36 cellular contexts compared by ENCODE assay signal in the genomic region with DNA sequence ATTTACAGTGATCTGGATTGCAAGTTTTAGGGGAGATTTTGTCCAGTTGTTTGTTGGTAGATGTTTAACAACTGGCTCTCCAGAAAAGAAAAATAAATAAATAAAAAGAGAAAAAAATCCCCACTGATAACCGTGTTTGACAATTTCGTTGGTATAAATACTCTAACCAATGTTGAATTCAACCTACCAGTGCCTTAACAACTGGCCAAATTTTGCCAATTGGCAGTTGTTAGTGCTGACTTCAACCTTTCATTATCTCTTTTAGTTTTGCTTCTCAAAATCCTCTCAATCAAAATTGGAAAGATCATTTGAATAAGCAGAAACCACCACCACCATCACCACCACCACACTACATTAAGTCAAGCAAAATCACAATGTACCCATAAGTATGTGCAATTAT.
"Had no signal": no experiment of that assay in that cellular context is flagged by ENCODE, and none has a peak within 500 bp of the region (broad histone marks: within the 10 kb centered on the region; RNA-seq: fewer than 3 reads in every experiment).

No MANE protein-coding gene starts in this region.

- H3K4me3 Mint-ChIP-seq: activated CD4-positive, alpha-beta memory T cell treated with anti-CD3 and anti-CD28 coated beads, Interleukin-2, amount 10 ng/mL, durations not matched to agents 7 days and 5 days; activated CD4-positive, alpha-beta T cell treated with anti-CD3 and anti-CD28 coated beads for 36 hours; activated CD4-positive, alpha-beta T cell treated with anti-CD3 and anti-CD28 coated beads, Interleukin-2, amount 10 ng/mL, durations not matched to agents 7 days and 5 days; activated CD8-positive, alpha-beta memory T cell treated with anti-CD3 and anti-CD28 coated beads, Interleukin-2, amount 10 ng/mL, durations not matched to agents 7 days and 5 days; activated CD8-positive, alpha-beta T cell treated with anti-CD3 and anti-CD28 coated beads, Interleukin-2, amount 10 ng/mL, durations not matched to agents 7 days and 5 days; activated naive CD4-positive, alpha-beta T cell treated with anti-CD3 and anti-CD28 coated beads for 36 hours; activated naive CD8-positive, alpha-beta T cell treated with anti-CD3 and anti-CD28 coated beads for 36 hours; activated T-cell treated with anti-CD3 and anti-CD28 coated beads, Interleukin-2, amount 50 U/mL, for 24 hours; activated T-helper 1 cell treated with anti-CD3 and anti-CD28 coated beads, Interleukin-12 subunit alpha, Interleukin-12 subunit beta, Interleukin-2, Interleukin-4 antibody, amounts not matched to agents 30 ng/mL and 10 ng/mL and 1 ng/mL, durations not matched to agents 14 hours and 24 hours and 36 hours; activated T-helper 17 cell treated with anti-CD3 and anti-CD28 coated beads, Interleukin-2, amount 50 U/mL, for 72 hours; T-cell; T-helper 17 cell; WTC11 had no signal

- H3K36me3 ChIP-seq: adrenal gland, ascending aorta, brain microvascular endothelial cell, breast epithelium had no signal

- H3K27me3 ChIP-seq: adrenal gland, ascending aorta, body of pancreas, brain microvascular endothelial cell, breast epithelium had no signal

- H3K27me3 Mint-ChIP-seq: activated CD4-positive, alpha-beta memory T cell treated with anti-CD3 and anti-CD28 coated beads, Interleukin-2, amount 10 ng/mL, durations not matched to agents 7 days and 5 days; activated CD4-positive, alpha-beta T cell treated with anti-CD3 and anti-CD28 coated beads for 36 hours; activated CD4-positive, alpha-beta T cell treated with anti-CD3 and anti-CD28 coated beads, Interleukin-2, amount 10 ng/mL, durations not matched to agents 7 days and 5 days; activated CD8-positive, alpha-beta memory T cell treated with anti-CD3 and anti-CD28 coated beads, Interleukin-2, amount 10 ng/mL, durations not matched to agents 7 days and 5 days; activated naive CD8-positive, alpha-beta T cell treated with anti-CD3 and anti-CD28 coated beads for 36 hours; activated T-cell treated with anti-CD3 and anti-CD28 coated beads, Interleukin-2, amount 50 U/mL, for 24 hours; activated T-helper 17 cell treated with anti-CD3 and anti-CD28 coated beads, Interleukin-2, amount 50 U/mL, for 72 hours; T-cell; T-helper 17 cell had no signal

- H3K4me1 ChIP-seq: adrenal gland, ascending aorta, body of pancreas, breast epithelium had no signal

- H3K27ac Mint-ChIP-seq: activated CD4-positive, alpha-beta memory T cell treated with anti-CD3 and anti-CD28 coated beads, Interleukin-2, amount 10 ng/mL, durations not matched to agents 7 days and 5 days; activated CD4-positive, alpha-beta T cell treated with anti-CD3 and anti-CD28 coated beads for 36 hours; activated CD4-positive, alpha-beta T cell treated with anti-CD3 and anti-CD28 coated beads, Interleukin-2, amount 10 ng/mL, durations not matched to agents 7 days and 5 days; activated CD8-positive, alpha-beta memory T cell treated with anti-CD3 and anti-CD28 coated beads, Interleukin-2, amount 10 ng/mL, durations not matched to agents 7 days and 5 days; activated CD8-positive, alpha-beta T cell treated with anti-CD3 and anti-CD28 coated beads, Interleukin-2, amount 10 ng/mL, durations not matched to agents 7 days and 5 days; activated naive CD4-positive, alpha-beta T cell treated with anti-CD3 and anti-CD28 coated beads for 36 hours; activated naive CD4-positive, alpha-beta T cell treated with anti-CD3 and anti-CD28 coated beads, Interleukin-2, amount 50 U/mL, for 72 hours; activated naive CD8-positive, alpha-beta T cell treated with anti-CD3 and anti-CD28 coated beads for 36 hours; activated T-cell treated with anti-CD3 and anti-CD28 coated beads, Interleukin-2, amount 50 U/mL, for 24 hours; activated T-helper 1 cell treated with anti-CD3 and anti-CD28 coated beads, Interleukin-12 subunit alpha, Interleukin-12 subunit beta, Interleukin-2, Interleukin-4 antibody, amounts not matched to agents 30 ng/mL and 10 ng/mL and 1 ng/mL, durations not matched to agents 14 hours and 24 hours and 36 hours; activated T-helper 17 cell treated with anti-CD3 and anti-CD28 coated beads, Interleukin-2, amount 50 U/mL, for 72 hours; T-cell; T-helper 17 cell; WTC11 had no signal

- H3K27ac ChIP-seq: adrenal gland, ascending aorta, body of pancreas, breast epithelium, WERI-Rb-1 had no signal

- H3K4me3 ChIP-seq: adrenal gland, ascending aorta, body of pancreas, breast epithelium had no signal

- ATAC-seq: activated CD4-positive, alpha-beta T cell treated with anti-CD3 and anti-CD28 coated beads for 36 hours; activated CD4-positive, CD25-positive, alpha-beta regulatory T cell treated with anti-CD3 and anti-CD28 coated beads, Interleukin-2, amount 50 U/mL, for 24 hours; activated CD8-positive, alpha-beta memory T cell treated with anti-CD3 and anti-CD28 coated beads, Interleukin-2, amount 10 ng/mL, durations not matched to agents 7 days and 5 days; activated CD8-positive, alpha-beta T cell treated with anti-CD3 and anti-CD28 coated beads, Interleukin-2, amount 10 ng/mL, durations not matched to agents 7 days and 5 days; activated naive CD4-positive, alpha-beta T cell treated with anti-CD3 and anti-CD28 coated beads, Interleukin-2, amount 50 U/mL, for 72 hours; activated T-helper 17 cell treated with anti-CD3 and anti-CD28 coated beads, Interleukin-2, amount 50 U/mL, for 72 hours; body of pancreas; T-cell; T-helper 17 cell; WTC11 had no signal

- H3K9me3 ChIP-seq: adrenal gland had no signal

- H3K4me1 Mint-ChIP-seq: activated CD4-positive, alpha-beta memory T cell treated with anti-CD3 and anti-CD28 coated beads, Interleukin-2, amount 10 ng/mL, durations not matched to agents 7 days and 5 days; activated CD4-positive, alpha-beta T cell treated with anti-CD3 and anti-CD28 coated beads for 36 hours; activated CD4-positive, alpha-beta T cell treated with anti-CD3 and anti-CD28 coated beads, Interleukin-2, amount 10 ng/mL, durations not matched to agents 7 days and 5 days; activated CD8-positive, alpha-beta memory T cell treated with anti-CD3 and anti-CD28 coated beads, Interleukin-2, amount 10 ng/mL, durations not matched to agents 7 days and 5 days; activated naive CD8-positive, alpha-beta T cell treated with anti-CD3 and anti-CD28 coated beads for 36 hours; activated T-helper 17 cell treated with anti-CD3 and anti-CD28 coated beads, Interleukin-2, amount 50 U/mL, for 72 hours; T-cell; T-helper 17 cell had no signal

- DNase-seq: activated CD4-positive, alpha-beta memory T cell treated with anti-CD3 and anti-CD28 coated beads, Interleukin-2, amount 10 ng/mL, durations not matched to agents 7 days and 5 days; activated CD4-positive, alpha-beta T cell treated with anti-CD3 and anti-CD28 coated beads for 1 hour; activated CD4-positive, alpha-beta T cell treated with anti-CD3 and anti-CD28 coated beads for 36 hours; activated CD4-positive, alpha-beta T cell treated with anti-CD3 and anti-CD28 coated beads for 48 hours; activated CD4-positive, alpha-beta T cell treated with anti-CD3 and anti-CD28 coated beads, Interleukin-2, amount 10 ng/mL, durations not matched to agents 7 days and 5 days; activated CD4-positive, alpha-beta T cell treated with anti-CD3 and anti-CD28 coated beads, Interleukin-2, amount 50 U/mL, for 48 hours; activated CD4-positive, CD25-positive, alpha-beta regulatory T cell; activated CD8-positive, alpha-beta memory T cell treated with anti-CD3 and anti-CD28 coated beads for 24 hours; activated CD8-positive, alpha-beta memory T cell treated with anti-CD3 and anti-CD28 coated beads, Interleukin-2, amount 10 ng/mL, durations not matched to agents 7 days and 5 days; activated CD8-positive, alpha-beta memory T cell treated with anti-CD3 and anti-CD28 coated beads, Interleukin-2, amount 50 U/mL, for 48 hours; activated CD8-positive, alpha-beta T cell treated with anti-CD3 and anti-CD28 coated beads, Interleukin-2, amount 10 ng/mL, durations not matched to agents 7 days and 5 days; activated effector memory CD4-positive, alpha-beta T cell treated with anti-CD3 and anti-CD28 coated beads, Interleukin-2, amount 50 U/mL, for 16 hours; activated gamma-delta T cell treated with Interleukin-2 at 50 U/mL for 16 hours; activated naive CD4-positive, alpha-beta T cell; activated naive CD4-positive, alpha-beta T cell treated with anti-CD3 and anti-CD28 coated beads for 36 hours; activated naive CD4-positive, alpha-beta T cell treated with anti-CD3 and anti-CD28 coated beads, Interleukin-2, amount 50 U/mL, for 16 hours; activated naive CD8-positive, alpha-beta T cell treated with anti-CD3 and anti-CD28 coated beads for 36 hours; activated T-cell treated with anti-CD3 and anti-CD28 coated beads, Interleukin-2, amount 50 U/mL, for 24 hours; activated T-cell treated with anti-CD3 and anti-CD28 coated beads, Interleukin-2, amount 50 U/mL, for 48 hours; adrenal gland; amniotic stem cell; anterior cingulate cortex; body of pancreas; central memory CD4-positive, alpha-beta T cell; T-cell; T-helper 17 cell; T1000; WERI-Rb-1 had no signal

- H3K36me3 Mint-ChIP-seq: activated CD8-positive, alpha-beta memory T cell treated with anti-CD3 and anti-CD28 coated beads, Interleukin-2, amount 10 ng/mL, durations not matched to agents 7 days and 5 days; activated naive CD8-positive, alpha-beta T cell treated with anti-CD3 and anti-CD28 coated beads for 36 hours; T-cell had no signal
